ENCODE assay signal across 25 cellular contexts in the genomic region with DNA sequence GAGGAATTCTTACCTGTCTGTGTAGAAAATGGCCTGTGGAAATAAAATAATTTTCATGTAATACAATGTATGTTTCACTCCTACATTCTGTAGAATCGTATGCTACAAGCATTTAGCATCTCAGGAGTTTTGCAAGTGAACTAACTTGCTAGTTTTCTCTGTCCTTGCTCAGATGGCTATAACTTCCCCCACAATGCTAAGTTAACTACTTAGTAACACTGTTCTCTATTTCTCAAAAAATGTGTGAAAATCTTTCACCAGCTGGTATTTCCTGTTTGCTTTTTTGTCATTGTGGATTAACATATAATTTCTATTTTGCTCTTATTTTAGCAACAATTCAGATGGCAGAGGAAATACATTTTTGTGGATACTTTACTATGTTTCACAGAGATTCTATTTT. TPM values are rescaled to one million over a fixed set of nuclear protein-coding genes. Genes with fewer than 3 reads are reported as not detected.
"Had no signal": no experiment of that assay in that cellular context is flagged by ENCODE, and none has a peak within 500 bp of the region (broad histone marks: within the 10 kb centered on the region; RNA-seq: fewer than 3 reads in every experiment).

No MANE protein-coding gene starts in this region.

- H3K27me3 Mint-ChIP-seq: T-cell had no signal

- H3K27ac Mint-ChIP-seq: T-cell; T-helper 1 cell treated with Interleukin-12 subunit alpha and Interleukin-12 subunit beta and Interleukin-4 antibody, amounts not matched to agents 30 μg/mL and 1 μg/mL, for 36 hours had no signal

- H3K4me3 Mint-ChIP-seq: T-cell; T-helper 1 cell treated with Interleukin-12 subunit alpha and Interleukin-12 subunit beta and Interleukin-4 antibody, amounts not matched to agents 30 μg/mL and 1 μg/mL, for 36 hours had no signal

- H3K27ac ChIP-seq: RWPE1 had no signal

- H3K4me1 Mint-ChIP-seq: T-cell had no signal

- H3K4me2 ChIP-seq: SK-N-SH had no signal

- H3K9me3 ChIP-seq: SK-N-SH had no signal

- ATAC-seq: Panc1, T-cell had no signal

- H3K9ac ChIP-seq: SK-N-SH had no signal

- H3K36me3 Mint-ChIP-seq: T-cell had no signal

- DNase-seq: KBM-7, NCI-H1092, NCI-H1105 treated with DMSO at 0.1 percent for 48 hours, NCI-H1417 treated with DMSO at 0.1 percent for 48 hours, NCI-H146, NCI-H1694 treated with DMSO at 0.1 percent for 48 hours, NCI-H1930, NCI-H2081, NCI-H2107, NCI-H2227 treated with DMSO at 0.1 percent for 48 hours, NCI-H524, NCI-H526 treated with DMSO at 0.1 percent for 48 hours, NCI-H774, SHP77, SK-N-SH, SW 1271, T-cell had no signal

RNA-seq across cellular contexts. Expression of a gene that starts 4.4 kb away (rescaled TPM):
- total RNA-seq: HT-29, LHCN-M2, MCF 10A, NCI-H460, SK-MEL-5, T-cell had no signal

RNA-seq across cellular contexts. Expression of a gene that starts 9.4 kb away (rescaled TPM):
- total RNA-seq: HT-29, LHCN-M2, MCF 10A, NCI-H460, SK-MEL-5, T-cell had no signal

RNA-seq across cellular contexts. Expression of a gene that starts 17.6 kb away (rescaled TPM):
- total RNA-seq: HT-29, LHCN-M2, MCF 10A, NCI-H460, SK-MEL-5, T-cell had no signal

RNA-seq across cellular contexts. Expression of a gene that starts 45.1 kb away (rescaled TPM):
- total RNA-seq: HT-29, LHCN-M2, MCF 10A, NCI-H460, SK-MEL-5, T-cell had no signal
